Comparison of ENCODE assay signal across 1 cellular context in genomic region chr2:219272995-219273394, GRCh38.
TF ChIP-seq lines count a peak whose summit lies in the region.

No MANE protein-coding gene starts in this region.

TF ChIP-seq in WTC11, 78 proteins besides CTCF, POLR2A, EP300 and RAD21 (continued from another document):
- TF ChIP-seq, protein P1, sequence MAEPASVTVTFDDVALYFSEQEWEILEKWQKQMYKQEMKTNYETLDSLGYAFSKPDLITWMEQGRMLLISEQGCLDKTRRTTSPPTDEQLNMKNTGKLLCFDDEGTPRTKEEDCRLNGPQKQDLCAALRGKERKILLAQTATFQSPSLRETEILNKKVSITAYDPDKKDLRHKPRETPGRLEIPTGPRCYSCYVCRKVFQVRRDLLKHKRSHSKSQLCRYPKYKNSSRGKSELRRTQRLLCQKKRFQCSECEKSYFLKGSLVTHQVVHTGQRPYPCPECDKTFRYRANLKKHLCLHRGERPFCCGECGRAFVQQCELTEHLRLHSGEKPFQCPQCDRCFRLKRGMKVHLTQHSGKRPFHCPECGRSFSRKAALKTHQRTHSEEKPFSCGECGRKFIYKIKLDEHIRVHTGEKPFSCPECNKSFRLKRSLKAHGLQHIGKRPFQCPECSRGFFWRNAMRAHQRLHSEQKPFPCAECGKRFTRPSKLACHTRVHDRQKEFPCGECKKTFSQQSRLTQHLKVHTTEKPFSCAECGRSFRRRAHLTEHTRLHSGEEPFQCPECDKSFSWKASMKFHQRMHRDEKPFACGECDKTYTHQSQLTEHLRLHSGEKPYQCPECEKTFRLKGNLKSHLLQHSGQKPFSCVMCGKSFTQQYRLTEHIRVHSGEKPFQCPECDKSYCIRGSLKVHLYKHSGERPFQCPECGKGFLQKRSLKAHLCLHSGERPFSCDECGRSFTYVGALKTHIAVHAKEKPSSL (CRISPR knock-in tag; conservative IDR thresholded peaks at IDR 0.05) = no peak
- TF ChIP-seq, protein P2, sequence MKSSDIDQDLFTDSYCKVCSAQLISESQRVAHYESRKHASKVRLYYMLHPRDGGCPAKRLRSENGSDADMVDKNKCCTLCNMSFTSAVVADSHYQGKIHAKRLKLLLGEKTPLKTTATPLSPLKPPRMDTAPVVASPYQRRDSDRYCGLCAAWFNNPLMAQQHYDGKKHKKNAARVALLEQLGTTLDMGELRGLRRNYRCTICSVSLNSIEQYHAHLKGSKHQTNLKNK (CRISPR knock-in tag; IDR thresholded peaks at IDR 0.05) = no peak
- TF ChIP-seq ZNF416 (CRISPR knock-in tag; IDR thresholded peaks at IDR 0.05) = no peak
- TF ChIP-seq ESRRA (CRISPR knock-in tag; IDR thresholded peaks at IDR 0.05; ENCODE audit: borderline replicate concordance) = no peak
- TF ChIP-seq, protein P3, sequence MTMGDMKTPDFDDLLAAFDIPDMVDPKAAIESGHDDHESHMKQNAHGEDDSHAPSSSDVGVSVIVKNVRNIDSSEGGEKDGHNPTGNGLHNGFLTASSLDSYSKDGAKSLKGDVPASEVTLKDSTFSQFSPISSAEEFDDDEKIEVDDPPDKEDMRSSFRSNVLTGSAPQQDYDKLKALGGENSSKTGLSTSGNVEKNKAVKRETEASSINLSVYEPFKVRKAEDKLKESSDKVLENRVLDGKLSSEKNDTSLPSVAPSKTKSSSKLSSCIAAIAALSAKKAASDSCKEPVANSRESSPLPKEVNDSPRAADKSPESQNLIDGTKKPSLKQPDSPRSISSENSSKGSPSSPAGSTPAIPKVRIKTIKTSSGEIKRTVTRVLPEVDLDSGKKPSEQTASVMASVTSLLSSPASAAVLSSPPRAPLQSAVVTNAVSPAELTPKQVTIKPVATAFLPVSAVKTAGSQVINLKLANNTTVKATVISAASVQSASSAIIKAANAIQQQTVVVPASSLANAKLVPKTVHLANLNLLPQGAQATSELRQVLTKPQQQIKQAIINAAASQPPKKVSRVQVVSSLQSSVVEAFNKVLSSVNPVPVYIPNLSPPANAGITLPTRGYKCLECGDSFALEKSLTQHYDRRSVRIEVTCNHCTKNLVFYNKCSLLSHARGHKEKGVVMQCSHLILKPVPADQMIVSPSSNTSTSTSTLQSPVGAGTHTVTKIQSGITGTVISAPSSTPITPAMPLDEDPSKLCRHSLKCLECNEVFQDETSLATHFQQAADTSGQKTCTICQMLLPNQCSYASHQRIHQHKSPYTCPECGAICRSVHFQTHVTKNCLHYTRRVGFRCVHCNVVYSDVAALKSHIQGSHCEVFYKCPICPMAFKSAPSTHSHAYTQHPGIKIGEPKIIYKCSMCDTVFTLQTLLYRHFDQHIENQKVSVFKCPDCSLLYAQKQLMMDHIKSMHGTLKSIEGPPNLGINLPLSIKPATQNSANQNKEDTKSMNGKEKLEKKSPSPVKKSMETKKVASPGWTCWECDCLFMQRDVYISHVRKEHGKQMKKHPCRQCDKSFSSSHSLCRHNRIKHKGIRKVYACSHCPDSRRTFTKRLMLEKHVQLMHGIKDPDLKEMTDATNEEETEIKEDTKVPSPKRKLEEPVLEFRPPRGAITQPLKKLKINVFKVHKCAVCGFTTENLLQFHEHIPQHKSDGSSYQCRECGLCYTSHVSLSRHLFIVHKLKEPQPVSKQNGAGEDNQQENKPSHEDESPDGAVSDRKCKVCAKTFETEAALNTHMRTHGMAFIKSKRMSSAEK (CRISPR knock-in tag; IDR thresholded peaks at IDR 0.05; ENCODE audit: borderline replicate concordance) = no peak
- TF ChIP-seq ZBTB21 (CRISPR knock-in tag; IDR thresholded peaks at IDR 0.05; ENCODE audit: borderline replicate concordance) = no peak
- TF ChIP-seq ZNF671 (CRISPR knock-in tag; IDR thresholded peaks at IDR 0.05) = no peak
- no peak for TF ChIP-seq ELF4 (CRISPR knock-in tag; IDR thresholded peaks at IDR 0.05; ENCODE audit: low read depth)
- no peak for TF ChIP-seq JUN (CRISPR knock-in tag; IDR thresholded peaks at IDR 0.05)
- no peak for TF ChIP-seq ZNF232 (CRISPR knock-in tag; IDR thresholded peaks at IDR 0.05)
- TF ChIP-seq, protein P4, sequence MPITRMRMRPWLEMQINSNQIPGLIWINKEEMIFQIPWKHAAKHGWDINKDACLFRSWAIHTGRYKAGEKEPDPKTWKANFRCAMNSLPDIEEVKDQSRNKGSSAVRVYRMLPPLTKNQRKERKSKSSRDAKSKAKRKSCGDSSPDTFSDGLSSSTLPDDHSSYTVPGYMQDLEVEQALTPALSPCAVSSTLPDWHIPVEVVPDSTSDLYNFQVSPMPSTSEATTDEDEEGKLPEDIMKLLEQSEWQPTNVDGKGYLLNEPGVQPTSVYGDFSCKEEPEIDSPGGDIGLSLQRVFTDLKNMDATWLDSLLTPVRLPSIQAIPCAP (CRISPR knock-in tag; IDR thresholded peaks at IDR 0.05) = no peak
- no peak for TF ChIP-seq RORB (CRISPR knock-in tag; IDR thresholded peaks at IDR 0.05)
- TF ChIP-seq NR1H2 (CRISPR knock-in tag; IDR thresholded peaks at IDR 0.05) = no peak
- TF ChIP-seq, protein P5, sequence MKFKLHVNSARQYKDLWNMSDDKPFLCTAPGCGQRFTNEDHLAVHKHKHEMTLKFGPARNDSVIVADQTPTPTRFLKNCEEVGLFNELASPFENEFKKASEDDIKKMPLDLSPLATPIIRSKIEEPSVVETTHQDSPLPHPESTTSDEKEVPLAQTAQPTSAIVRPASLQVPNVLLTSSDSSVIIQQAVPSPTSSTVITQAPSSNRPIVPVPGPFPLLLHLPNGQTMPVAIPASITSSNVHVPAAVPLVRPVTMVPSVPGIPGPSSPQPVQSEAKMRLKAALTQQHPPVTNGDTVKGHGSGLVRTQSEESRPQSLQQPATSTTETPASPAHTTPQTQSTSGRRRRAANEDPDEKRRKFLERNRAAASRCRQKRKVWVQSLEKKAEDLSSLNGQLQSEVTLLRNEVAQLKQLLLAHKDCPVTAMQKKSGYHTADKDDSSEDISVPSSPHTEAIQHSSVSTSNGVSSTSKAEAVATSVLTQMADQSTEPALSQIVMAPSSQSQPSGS (CRISPR knock-in tag; IDR thresholded peaks at IDR 0.05; ENCODE audit: borderline replicate concordance, low read depth) = no peak
